ENCODE assay signal across 10 cellular contexts in the genomic region with DNA sequence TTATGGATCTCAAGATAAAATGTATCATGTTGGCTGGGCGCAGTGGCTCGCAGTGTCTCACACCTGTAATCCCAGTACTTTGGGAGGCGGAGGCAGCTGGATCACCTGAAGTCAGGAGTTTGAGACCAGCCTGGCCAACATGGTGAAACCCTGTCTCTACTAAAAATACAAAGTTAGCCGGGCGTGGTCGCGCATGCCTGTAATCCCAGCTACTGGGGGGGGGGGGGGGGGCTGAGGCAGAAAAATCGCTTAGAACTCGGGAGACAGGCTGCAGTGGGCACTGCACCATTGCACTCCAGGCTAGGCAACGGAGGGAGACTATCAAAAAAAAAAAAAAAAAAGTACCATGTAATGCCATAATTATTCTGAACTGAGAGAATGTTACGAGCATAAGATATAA. TPM values are rescaled to one million over a fixed set of nuclear protein-coding genes. Genes with fewer than 3 reads are reported as not detected.
DNase-seq lines count a peak whose midpoint lies in the region; ATAC-seq, FAIRE-seq and TF ChIP-seq lines count a peak whose summit lies in the region.
"Had no signal": no experiment of that assay in that cellular context is flagged by ENCODE, and none has a peak within 500 bp of the region (broad histone marks: within the 10 kb centered on the region; RNA-seq: fewer than 3 reads in every experiment).

No MANE protein-coding gene starts in this region.

- DNase-seq in CD4-positive, CD25-positive, alpha-beta regulatory T cell, result no peak
- no peak for DNase-seq in Karpas-422
- no peak for DNase-seq in coronary artery (ENCODE audit: low spot score)
- DNase-seq in NCI-H2029 treated with DMSO at 0.1 percent for 48 hours (lab: John Stamatoyannopoulos, UW), result no peak
- DNase-seq in urothelium cell line (ENCODE audit: low spot score), result no peak
- DNase-seq: aorta, small intestine had no signal

- no peak for TF ChIP-seq RAD21 in neural cell (conservative IDR thresholded peaks at IDR 0.05)

- H3F3A ChIP-seq in neural cell (ENCODE audit: insufficient read depth, low read length, poor library complexity, severe bottlenecking), result no peaks in the 10 kb centered on the region

- no peaks in the 10 kb centered on the region for H3K9me3 ChIP-seq in CD4-positive, CD25-positive, alpha-beta regulatory T cell (ENCODE audit: control insufficient read depth in 2 of 2, low read length in 2 of 2)
- H3K9me3 ChIP-seq in Karpas-422 (ENCODE audit: low read length) (no peaks in the 10 kb centered on the region), neural cell (ENCODE audit: low read length) (no peaks in the 10 kb centered on the region)

- H4K20me1 ChIP-seq in Karpas-422 (ENCODE audit: insufficient read depth, low read depth, low read length), result peaks cover 5% of the 10 kb centered on the region; the same call in 1 of the 2 replicates
- H4K20me1 ChIP-seq in neural cell (ENCODE audit: insufficient read depth), result no peaks in the 10 kb centered on the region

- peak overlapping the region; percentile 87 for H3K4me2 ChIP-seq in Karpas-422 (ENCODE audit: low read depth, low read length, poor library complexity, severe bottlenecking)
- H3K4me2 ChIP-seq in neural cell (ENCODE audit: low read length), result no peak overlapping the region

- no peaks in the 10 kb centered on the region for H3K27me3 ChIP-seq in CD4-positive, CD25-positive, alpha-beta regulatory T cell (ENCODE audit: control insufficient read depth, insufficient read depth, low read length)
- H3K27me3 ChIP-seq in Karpas-422 (ENCODE audit: low read length) (no peaks in the 10 kb centered on the region), neural cell (ENCODE audit: insufficient read depth, low read depth, low read length) (no peaks in the 10 kb centered on the region)

- H3K9ac ChIP-seq in Karpas-422 (ENCODE audit: low read length) (no peak overlapping the region), neural cell (ENCODE audit: low read length) (peak overlapping the region; percentile 95)

- peaks cover 27% of the 10 kb centered on the region for H3K36me3 ChIP-seq in CD4-positive, CD25-positive, alpha-beta regulatory T cell (ENCODE audit: control insufficient read depth, insufficient read depth, low read length)
- H3K36me3 ChIP-seq in Karpas-422 (ENCODE audit: insufficient read depth, low read length) (peaks cover 36% of the 10 kb centered on the region), neural cell (ENCODE audit: insufficient read depth, low read length) (no peaks in the 10 kb centered on the region)

- peaks cover 5% of the 10 kb centered on the region for H3K27me3 Mint-ChIP-seq in CD4-positive, CD25-positive, alpha-beta regulatory T cell

- no peak for TF ChIP-seq CTCF in coronary artery (IDR thresholded peaks at IDR 0.05)
- TF ChIP-seq CTCF in neural cell (IDR thresholded peaks at IDR 0.05; ENCODE audit: poor library complexity, severe bottlenecking), result no peak

- no peak for ATAC-seq in CD4-positive, CD25-positive, alpha-beta regulatory T cell (ENCODE audit: low read depth in 2 of 2)
- ATAC-seq in GM19035 (IDR thresholded peaks at IDR 0.05; ENCODE audit: unreplicated experiment), result no peak
- no peak for ATAC-seq in HG03159 (IDR thresholded peaks at IDR 0.05; ENCODE audit: unreplicated experiment)

- no peak overlapping the region for H3K27ac ChIP-seq in CD4-positive, CD25-positive, alpha-beta regulatory T cell (ENCODE audit: insufficient read depth, low read length, poor library complexity, severe bottlenecking)
- H3K27ac ChIP-seq in Karpas-422 (ENCODE audit: low read length), result no peak overlapping the region
- H3K27ac ChIP-seq in coronary artery, result no peak overlapping the region
- H3K27ac ChIP-seq in neural cell (ENCODE audit: low read length), result no peak overlapping the region

- no peak for TF ChIP-seq EP300 in neural cell (conservative IDR thresholded peaks at IDR 0.05; ENCODE audit: poor library complexity, severe bottlenecking)

- peaks cover 11% of the 10 kb centered on the region for H3K4me1 ChIP-seq in CD4-positive, CD25-positive, alpha-beta regulatory T cell (ENCODE audit: control insufficient read depth, insufficient read depth, low read length, poor library complexity, severe bottlenecking)
- H3K4me1 ChIP-seq in Karpas-422 (ENCODE audit: low read length), result peaks cover 12% of the 10 kb centered on the region

- peak overlapping the region; percentile 93 to 99 (median 96) for H3K4me3 Mint-ChIP-seq in CD4-positive, CD25-positive, alpha-beta regulatory T cell

- peaks cover 0 to 3% (median 0%) of the 10 kb centered on the region in 7 donors for H3K9me3 Mint-ChIP-seq in CD4-positive, CD25-positive, alpha-beta regulatory T cell

- H2AFZ ChIP-seq in Karpas-422 (ENCODE audit: low read length) (no peak overlapping the region), neural cell (ENCODE audit: low read depth, low read length) (no peak overlapping the region)

- H3K79me2 ChIP-seq in Karpas-422 (ENCODE audit: low read length) (peaks cover 28% of the 10 kb centered on the region), neural cell (replicated peaks; ENCODE audit: insufficient read depth, low read length) (peaks cover 32% of the 10 kb centered on the region)

- peaks cover 19% of the 10 kb centered on the region for H3K36me3 Mint-ChIP-seq in CD4-positive, CD25-positive, alpha-beta regulatory T cell

- peak overlapping the region; percentile 100 for H3K4me3 ChIP-seq in CD4-positive, CD25-positive, alpha-beta regulatory T cell (ENCODE audit: low read depth, low read length)
- H3K4me3 ChIP-seq in Karpas-422 (ENCODE audit: low read length) (peak overlapping the region; percentile 87; the same call in 1 of the 2 replicates), coronary artery (peak overlapping the region; percentile 84), neural cell (ENCODE audit: low read length) (peak overlapping the region; percentile 82)

- peak overlapping the region in 1 of 3 donors; percentile 98 for H3K27ac Mint-ChIP-seq in CD4-positive, CD25-positive, alpha-beta regulatory T cell

- FAIRE-seq in urothelium cell line (lab: Jason Lieb, UNC), result no peak
- FAIRE-seq: small intestine had no signal

- H3K4me1 Mint-ChIP-seq in CD4-positive, CD25-positive, alpha-beta regulatory T cell, result peaks cover 4 to 35% (median 7%) of the 10 kb centered on the region in 4 donors

- no peaks in the 10 kb centered on the region for H3K9me2 ChIP-seq in Karpas-422 (replicated peaks; ENCODE audit: insufficient read depth, low read length)
- H3K9me2 ChIP-seq in neural cell (ENCODE audit: insufficient read depth, low read length), result no peaks in the 10 kb centered on the region

TF ChIP-seq in neural cell, 6 proteins besides CTCF, POLR2A, EP300 and RAD21:
- TF ChIP-seq TAF1 (IDR thresholded peaks at IDR 0.05; ENCODE audit: low read depth) (no peak), EZH2 (IDR thresholded peaks at IDR 0.05; ENCODE audit: borderline replicate concordance, insufficient read depth, low read length, poor library complexity, severe bottlenecking) (no peak)
- TF ChIP-seq, protein P1, sequence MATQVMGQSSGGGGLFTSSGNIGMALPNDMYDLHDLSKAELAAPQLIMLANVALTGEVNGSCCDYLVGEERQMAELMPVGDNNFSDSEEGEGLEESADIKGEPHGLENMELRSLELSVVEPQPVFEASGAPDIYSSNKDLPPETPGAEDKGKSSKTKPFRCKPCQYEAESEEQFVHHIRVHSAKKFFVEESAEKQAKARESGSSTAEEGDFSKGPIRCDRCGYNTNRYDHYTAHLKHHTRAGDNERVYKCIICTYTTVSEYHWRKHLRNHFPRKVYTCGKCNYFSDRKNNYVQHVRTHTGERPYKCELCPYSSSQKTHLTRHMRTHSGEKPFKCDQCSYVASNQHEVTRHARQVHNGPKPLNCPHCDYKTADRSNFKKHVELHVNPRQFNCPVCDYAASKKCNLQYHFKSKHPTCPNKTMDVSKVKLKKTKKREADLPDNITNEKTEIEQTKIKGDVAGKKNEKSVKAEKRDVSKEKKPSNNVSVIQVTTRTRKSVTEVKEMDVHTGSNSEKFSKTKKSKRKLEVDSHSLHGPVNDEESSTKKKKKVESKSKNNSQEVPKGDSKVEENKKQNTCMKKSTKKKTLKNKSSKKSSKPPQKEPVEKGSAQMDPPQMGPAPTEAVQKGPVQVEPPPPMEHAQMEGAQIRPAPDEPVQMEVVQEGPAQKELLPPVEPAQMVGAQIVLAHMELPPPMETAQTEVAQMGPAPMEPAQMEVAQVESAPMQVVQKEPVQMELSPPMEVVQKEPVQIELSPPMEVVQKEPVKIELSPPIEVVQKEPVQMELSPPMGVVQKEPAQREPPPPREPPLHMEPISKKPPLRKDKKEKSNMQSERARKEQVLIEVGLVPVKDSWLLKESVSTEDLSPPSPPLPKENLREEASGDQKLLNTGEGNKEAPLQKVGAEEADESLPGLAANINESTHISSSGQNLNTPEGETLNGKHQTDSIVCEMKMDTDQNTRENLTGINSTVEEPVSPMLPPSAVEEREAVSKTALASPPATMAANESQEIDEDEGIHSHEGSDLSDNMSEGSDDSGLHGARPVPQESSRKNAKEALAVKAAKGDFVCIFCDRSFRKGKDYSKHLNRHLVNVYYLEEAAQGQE (IDR thresholded peaks at IDR 0.05; ENCODE audit: borderline replicate concordance), result no peak

RNA-seq across cellular contexts. Expression of a gene that starts 2.1 kb away (rescaled TPM):
- total RNA-seq in CD4-positive, CD25-positive, alpha-beta regulatory T cell, result 249 TPM
- polyA plus RNA-seq in CD4-positive, CD25-positive, alpha-beta regulatory T cell, result 100 to 1,000 TPM; 181 to 243 (median 200) TPM
- total RNA-seq in Karpas-422 (2014; rRNA removed; shearing (Covaris generic); ENCODE audit: low replicate concordance), result 186 and 263 TPM in 2 replicates
- 802 and 875 TPM in 2 replicates for polyA plus RNA-seq in neural cell
- polyA minus RNA-seq in neural cell, result 438 and 590 TPM in 2 replicates
